Comparison of ENCODE assay signal across 13 cellular contexts in genomic region chr2:25286723-25287483, GRCh38. TPM values are rescaled to one million over a fixed set of nuclear protein-coding genes. Genes with fewer than 3 reads are reported as not detected.
DNase-seq lines count a peak whose midpoint lies in the region; TF ChIP-seq lines count a peak whose summit lies in the region.
"Had no signal": no experiment of that assay in that cellular context is flagged by ENCODE, and none has a peak within 500 bp of the region (broad histone marks: within the 10 kb centered on the region; RNA-seq: fewer than 3 reads in every experiment).

No MANE protein-coding gene starts in this region.

- no peak overlapping the region for H2BK12ac ChIP-seq in neuronal stem cell (ENCODE audit: low read length)

- peak overlapping the region; percentile 98 for H3K27ac Mint-ChIP-seq in activated T-helper 1 cell treated with anti-CD3 and anti-CD28 coated beads, Interleukin-12 subunit alpha, Interleukin-12 subunit beta, Interleukin-2, Interleukin-4 antibody, amounts not matched to agents 30 ng/mL and 10 ng/mL and 1 ng/mL, durations not matched to agents 14 hours and 24 hours and 36 hours

- no peak overlapping the region for H3K23ac ChIP-seq in neuronal stem cell (ENCODE audit: low read depth, low read length, poor library complexity)

- no peak overlapping the region for H3K9ac ChIP-seq in neuronal stem cell (ENCODE audit: low read depth, low read length, poor library complexity)

- peaks cover 24% of the 10 kb centered on the region for H3K4me1 Mint-ChIP-seq in activated T-helper 1 cell treated with anti-CD3 and anti-CD28 coated beads, Interleukin-12 subunit alpha, Interleukin-12 subunit beta, Interleukin-2, Interleukin-4 antibody, amounts not matched to agents 30 ng/mL and 10 ng/mL and 1 ng/mL, durations not matched to agents 14 hours and 24 hours and 36 hours (ENCODE audit: low read depth)

- peak overlapping the region; percentile 26 for H3K4me3 Mint-ChIP-seq in activated T-helper 1 cell treated with anti-CD3 and anti-CD28 coated beads, Interleukin-12 subunit alpha, Interleukin-12 subunit beta, Interleukin-2, Interleukin-4 antibody, amounts not matched to agents 30 ng/mL and 10 ng/mL and 1 ng/mL, durations not matched to agents 14 hours and 24 hours and 36 hours

- peak overlapping the region; percentile 42 for H3K14ac ChIP-seq in neuronal stem cell (ENCODE audit: low read length)

- H2BK5ac ChIP-seq in neuronal stem cell (ENCODE audit: low read length), result no peak overlapping the region

- peaks cover 3% of the 10 kb centered on the region for H3K79me1 ChIP-seq in neuronal stem cell (ENCODE audit: low read depth, low read length)

- TF ChIP-seq CTCF in GM13977 (IDR thresholded peaks at IDR 0.05; ENCODE audit: extremely low read depth, insufficient read depth, missing control alignments), result no peak

- H4K8ac ChIP-seq in neuronal stem cell (ENCODE audit: low read depth, low read length), result no peak overlapping the region

- H3K9me3 Mint-ChIP-seq in activated T-helper 1 cell treated with anti-CD3 and anti-CD28 coated beads, Interleukin-12 subunit alpha, Interleukin-12 subunit beta, Interleukin-2, Interleukin-4 antibody, amounts not matched to agents 30 ng/mL and 10 ng/mL and 1 ng/mL, durations not matched to agents 14 hours and 24 hours and 36 hours, result no peaks in the 10 kb centered on the region

- H3K27me3 Mint-ChIP-seq in activated T-helper 1 cell treated with anti-CD3 and anti-CD28 coated beads, Interleukin-12 subunit alpha, Interleukin-12 subunit beta, Interleukin-2, Interleukin-4 antibody, amounts not matched to agents 30 ng/mL and 10 ng/mL and 1 ng/mL, durations not matched to agents 14 hours and 24 hours and 36 hours (ENCODE audit: insufficient read depth), result no peaks in the 10 kb centered on the region

- H3K4me3 ChIP-seq in neuronal stem cell (ENCODE audit: low read length in 2 of 2), result no peak overlapping the region
- H3K4me3 ChIP-seq: heart right ventricle, thoracic aorta had no signal

- H3K9me3 ChIP-seq in neuronal stem cell (replicated peaks in 1 of 2; ENCODE audit: control insufficient read depth in 2 of 2, insufficient read depth in 1 of 2, low read depth in 1 of 2, low read length in 2 of 2), result no peaks in the 10 kb centered on the region
- H3K9me3 ChIP-seq: heart right ventricle, thoracic aorta had no signal

- H3K4ac ChIP-seq in neuronal stem cell (ENCODE audit: low read length), result no peak overlapping the region

- H2AFZ ChIP-seq in neuronal stem cell (ENCODE audit: low read length), result no peak overlapping the region

- H3K36me3 ChIP-seq in neuronal stem cell (replicated peaks in 1 of 2; ENCODE audit: control insufficient read depth in 2 of 2, insufficient read depth in 2 of 2, low read length in 2 of 2), result no peaks in the 10 kb centered on the region
- H3K36me3 ChIP-seq: WERI-Rb-1 had no signal

- H3K4me1 ChIP-seq in neuronal stem cell (ENCODE audit: control insufficient read depth in 2 of 2, insufficient read depth in 1 of 2, low read depth in 1 of 2, low read length in 2 of 2), result peaks cover 6 to 14% of the 10 kb centered on the region in 2 donors

- in situ Hi-C loops in GM13977 (cut with MboI; ENCODE audit: low pct_unique_long_range_greater_than_20kb, low sequenced_read_pairs, unreplicated experiment), result no loop called here

- no peak overlapping the region for H3K4me2 ChIP-seq in neuronal stem cell (ENCODE audit: insufficient read depth, low read length, poor library complexity, severe bottlenecking)

- intact Hi-C loops in activated T-helper 1 cell treated with anti-CD3 and anti-CD28 coated beads, Interleukin-12 subunit alpha, Interleukin-12 subunit beta, Interleukin-2, Interleukin-4 antibody, amounts not matched to agents 30 ng/mL and 10 ng/mL and 1 ng/mL, durations not matched to agents 14 hours and 24 hours and 36 hours (cut with micrococcal nuclease), result loop anchor here (1.0 to 2.0 kb wide), 3 partner anchors 7 to 14 kb away; no protein-coding TSS in a partner anchor

- no peak overlapping the region for H2AK5ac ChIP-seq in neuronal stem cell (ENCODE audit: low read depth, low read length)

- DNase-seq in NCI-H748 (lab: John Stamatoyannopoulos, UW; ENCODE audit: unreplicated experiment) (peak; percentile 39), NCI-H748 treated with DMSO at 0.1 percent for 48 hours (lab: John Stamatoyannopoulos, UW) (no peak), GM13977 (ENCODE audit: low spot score) (peak; percentile 69), neuronal stem cell (ENCODE audit: low spot score) (no peak), AG20443 (ENCODE audit: low spot score) (no peak), occipital lobe (lab: John Stamatoyannopoulos, UW) (no peak), GM19238 (ENCODE audit: insufficient read length, low spot score) (no peak)
- no peak for DNase-seq in activated T-helper 1 cell treated with anti-CD3 and anti-CD28 coated beads, Interleukin-12 subunit alpha, Interleukin-12 subunit beta, Interleukin-2, Interleukin-4 antibody, amounts not matched to agents 30 ng/mL and 10 ng/mL and 1 ng/mL, durations not matched to agents 14 hours and 24 hours and 36 hours (ENCODE audit: low spot score)
- DNase-seq: DMS79 treated with DMSO at 0.1 percent for 48 hours, heart right ventricle, WERI-Rb-1 had no signal

- H3K27ac ChIP-seq in neuronal stem cell (replicated peaks; ENCODE audit: low read length), result no peak overlapping the region
- H3K27ac ChIP-seq: epithelial cell of prostate, thoracic aorta, WERI-Rb-1 had no signal

- no peak overlapping the region for H2BK120ac ChIP-seq in neuronal stem cell (ENCODE audit: low read depth, low read length)

- H2BK15ac ChIP-seq in neuronal stem cell (ENCODE audit: low read length), result peak overlapping the region; percentile 72

- H3K27me3 ChIP-seq in neuronal stem cell (ENCODE audit: control insufficient read depth in 3 of 3, insufficient read depth in 3 of 3, low read depth in 1 of 3, low read length in 3 of 3), result no peaks in the 10 kb centered on the region
- H3K27me3 ChIP-seq: heart right ventricle had no signal

- peaks cover 16% of the 10 kb centered on the region for H3K36me3 Mint-ChIP-seq in activated T-helper 1 cell treated with anti-CD3 and anti-CD28 coated beads, Interleukin-12 subunit alpha, Interleukin-12 subunit beta, Interleukin-2, Interleukin-4 antibody, amounts not matched to agents 30 ng/mL and 10 ng/mL and 1 ng/mL, durations not matched to agents 14 hours and 24 hours and 36 hours (ENCODE audit: low read depth)

- peak overlapping the region; percentile 42 for H3K18ac ChIP-seq in neuronal stem cell (ENCODE audit: low read length)

- no peak overlapping the region for H4K91ac ChIP-seq in neuronal stem cell (ENCODE audit: low read depth, low read length, poor library complexity)

- WGBS in neuronal stem cell (ENCODE audit: extremely low coverage in 2 of 2, insufficient read length in 2 of 2, insufficient replicate concordance in 1 of 2), 2 donors, result no CpG with 5 or more reads among the region's 11 CpGs

RNA-seq across cellular contexts. Expression of gene DNMT3A, which starts 54.8 kb away (rescaled TPM):
- 101 and 105 TPM in 2 replicates for total RNA-seq in activated T-helper 1 cell treated with anti-CD3 and anti-CD28 coated beads, Interleukin-12 subunit alpha, Interleukin-12 subunit beta, Interleukin-2, Interleukin-4 antibody, amounts not matched to agents 30 ng/mL and 10 ng/mL and 1 ng/mL, durations not matched to agents 14 hours and 24 hours and 36 hours
- polyA plus RNA-seq in neuronal stem cell (2013, experiment 1 of 2), result 47.2 TPM
- polyA plus RNA-seq in neuronal stem cell (2013, experiment 2 of 2), result 47.4 TPM
- 53.3 TPM for total RNA-seq in occipital lobe

Comparison
In these comparisons a context has a peak if more than half of its experiments do, and no peak if none do; other contexts are left out.
1. DNase-seq: peak in NCI-H748 (single experiment) and GM13977 (single experiment); none in NCI-H748 treated with DMSO at 0.1 percent for 48 hours (single experiment), activated T-helper 1 cell treated with anti-CD3 and anti-CD28 coated beads, Interleukin-12 subunit alpha, Interleukin-12 subunit beta, Interleukin-2, Interleukin-4 antibody, amounts not matched to agents 30 ng/mL and 10 ng/mL and 1 ng/mL, durations not matched to agents 14 hours and 24 hours and 36 hours (single experiment), neuronal stem cell (single experiment), AG20443 (single experiment), occipital lobe (single experiment) and GM19238 (single experiment).